1 cellular context compared by ENCODE assay signal in the genomic region with DNA sequence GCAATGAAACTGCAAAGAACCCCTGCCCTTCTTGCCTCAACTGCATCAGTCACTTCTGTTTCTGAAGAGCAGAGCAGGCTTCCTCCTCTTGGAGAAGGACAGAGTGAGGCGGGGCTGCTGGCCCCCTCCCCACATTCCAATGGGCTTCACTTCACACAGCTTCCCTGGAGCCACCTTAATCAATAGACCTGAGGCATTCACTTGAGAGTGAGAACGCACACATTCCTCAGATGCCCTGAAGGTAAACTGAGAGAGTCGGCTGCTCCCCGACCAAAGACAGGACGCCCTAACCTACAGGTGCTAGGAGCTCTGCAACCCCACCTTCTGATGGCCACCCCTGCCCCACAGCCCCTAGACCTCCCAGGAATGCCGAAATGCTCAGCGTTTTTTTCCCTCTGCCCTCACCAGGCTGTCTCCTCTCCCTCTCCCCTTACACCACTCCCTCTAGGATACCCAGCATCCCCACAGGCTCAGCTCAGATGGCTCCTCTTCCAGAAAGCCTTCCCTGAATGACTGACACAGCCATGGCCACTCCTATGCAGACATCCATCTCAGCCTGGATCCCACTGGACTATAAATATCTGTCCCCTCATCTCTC.
TF ChIP-seq lines count a peak whose summit lies in the region.

No MANE protein-coding gene starts in this region.

TF ChIP-seq in WTC11, 78 proteins besides CTCF, POLR2A, EP300 and RAD21 (continued from another document):
- TF ChIP-seq, protein P1, sequence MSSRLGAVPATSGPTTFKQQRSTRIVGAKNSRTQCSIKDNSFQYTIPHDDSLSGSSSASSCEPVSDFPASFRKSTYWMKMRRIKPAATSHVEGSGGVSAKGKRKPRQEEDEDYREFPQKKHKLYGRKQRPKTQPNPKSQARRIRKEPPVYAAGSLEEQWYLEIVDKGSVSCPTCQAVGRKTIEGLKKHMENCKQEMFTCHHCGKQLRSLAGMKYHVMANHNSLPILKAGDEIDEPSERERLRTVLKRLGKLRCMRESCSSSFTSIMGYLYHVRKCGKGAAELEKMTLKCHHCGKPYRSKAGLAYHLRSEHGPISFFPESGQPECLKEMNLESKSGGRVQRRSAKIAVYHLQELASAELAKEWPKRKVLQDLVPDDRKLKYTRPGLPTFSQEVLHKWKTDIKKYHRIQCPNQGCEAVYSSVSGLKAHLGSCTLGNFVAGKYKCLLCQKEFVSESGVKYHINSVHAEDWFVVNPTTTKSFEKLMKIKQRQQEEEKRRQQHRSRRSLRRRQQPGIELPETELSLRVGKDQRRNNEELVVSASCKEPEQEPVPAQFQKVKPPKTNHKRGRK (CRISPR knock-in tag; IDR thresholded peaks at IDR 0.05; ENCODE audit: borderline replicate concordance) = no peak
- TF ChIP-seq NR1H2 (CRISPR knock-in tag; IDR thresholded peaks at IDR 0.05) = no peak
